In genomic region chr1:245398180-245398579, GRCh38 we compare ENCODE assay signal across 1 cellular context.
TF ChIP-seq lines count a peak whose summit lies in the region.

No MANE protein-coding gene starts in this region.

TF ChIP-seq in HepG2, 621 proteins besides CTCF, POLR2A, EP300 and RAD21 (continued from another document):
- TF ChIP-seq ZNF501 (CRISPR knock-in tag; IDR thresholded peaks at IDR 0.05): no peak
- no peak for TF ChIP-seq ZFP62 (CRISPR knock-in tag; IDR thresholded peaks at IDR 0.05)
- no peak for TF ChIP-seq IKZF1 (IDR thresholded peaks at IDR 0.05)
- no peak for TF ChIP-seq ZNF24 (IDR thresholded peaks at IDR 0.05)
- no peak for TF ChIP-seq NCOA5 (CRISPR knock-in tag; IDR thresholded peaks at IDR 0.05)
